In the genomic region with DNA sequence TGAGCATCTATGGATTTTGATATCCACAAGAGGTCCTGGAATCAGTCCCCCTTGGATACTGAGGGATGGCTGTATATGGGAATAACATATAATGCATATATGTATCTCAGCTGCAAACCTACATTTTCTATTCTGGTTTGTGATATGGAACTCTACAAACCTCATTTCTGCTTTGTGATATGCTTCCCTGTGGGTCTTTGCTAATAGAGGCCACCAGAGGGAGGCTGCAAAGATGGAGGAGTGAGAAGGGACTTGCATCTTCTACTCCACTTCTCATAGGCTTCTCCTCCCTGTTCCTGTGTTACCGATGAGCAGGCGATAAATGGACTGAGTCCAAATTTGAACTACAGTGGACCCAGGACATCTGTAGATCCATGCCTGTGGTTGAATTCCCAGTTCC, we compare ENCODE assay signal across 24 cellular contexts. TPM values are rescaled to one million over a fixed set of nuclear protein-coding genes. Genes with fewer than 3 reads are reported as not detected.
DNase-seq lines count a peak whose midpoint lies in the region; ATAC-seq and TF ChIP-seq lines count a peak whose summit lies in the region.
"Had no signal": no experiment of that assay in that cellular context is flagged by ENCODE, and none has a peak within 500 bp of the region (broad histone marks: within the 10 kb centered on the region; RNA-seq: fewer than 3 reads in every experiment).

No MANE protein-coding gene starts in this region.

- ATAC-seq in GM19455 (IDR thresholded peaks at IDR 0.05; ENCODE audit: unreplicated experiment): no peak
- no peak for ATAC-seq in HG03520 (IDR thresholded peaks at IDR 0.05; ENCODE audit: unreplicated experiment)
- ATAC-seq: CD8-positive, alpha-beta T cell; GM23338; left colon had no signal

- POLR2A ChIA-PET in AG04449 (lab: Yijun Ruan, JAX): no interaction called here
- POLR2A ChIA-PET in MCF 10A (lab: Yijun Ruan, JAX): no interaction called here

- no peaks in the 10 kb centered on the region for H3K27me3 Mint-ChIP-seq in MCF 10A (ENCODE audit: insufficient read depth, unreplicated experiment)
- H3K27me3 Mint-ChIP-seq: activated naive CD8-positive, alpha-beta T cell; brain; dendritic cell treated with granulocyte-macrophage colony-stimulating factor and Interleukin-4, amounts not matched to agents 40 ng/mL and 50 ng/mL, for 4 days had no signal

- TF ChIP-seq CTCF in AG04449 (IDR thresholded peaks at IDR 0.05; ENCODE audit: insufficient read depth, low read length, missing control alignments) (peak; percentile 16), WI38 (IDR thresholded peaks at IDR 0.05; ENCODE audit: low read depth, low read length) (peak; percentile 26; the same call in 1 of the 2 replicates), fibroblast of pulmonary artery (IDR thresholded peaks at IDR 0.05; ENCODE audit: low read length, missing control alignments) (peak; percentile 21), transverse colon (IDR thresholded peaks at IDR 0.05) (no peak), MCF 10A (IDR thresholded peaks at IDR 0.05; ENCODE audit: unreplicated experiment) (no peak)

- no peak overlapping the region for H2AFZ ChIP-seq in GM23248
- H2AFZ ChIP-seq: GM23338, PC-9 had no signal

- no peak for TF ChIP-seq POLR2A in transverse colon (IDR thresholded peaks at IDR 0.05)

- peaks cover 5% of the 10 kb centered on the region for H3K36me3 Mint-ChIP-seq in MCF 10A (ENCODE audit: insufficient read depth, unreplicated experiment)
- H3K36me3 Mint-ChIP-seq: brain; CD8-positive, alpha-beta T cell; mesothelial cell of epicardium had no signal

- H3K4me3 ChIP-seq in AG04449 (ENCODE audit: low read depth, low read length) (no peak overlapping the region), GM23248 (no peak overlapping the region), WI38 (ENCODE audit: low read depth, low read length) (no peak overlapping the region), fibroblast of pulmonary artery (replicated peaks; ENCODE audit: low read depth, low read length) (no peak overlapping the region), transverse colon (no peak overlapping the region)
- H3K4me3 ChIP-seq: GM23338, PC-9, skin epidermis, stomach had no signal

- CTCF ChIA-PET in AG04449 (lab: Yijun Ruan, JAX) (interaction anchor here (1.6 kb wide), 1 partner anchor 20 kb away, joined by 5 read pairs; no protein-coding TSS in a partner anchor), MCF 10A (lab: Yijun Ruan, JAX) (interaction anchor here (1.2 kb wide), 1 partner anchor 1185 kb away, joined by 3 read pairs; no protein-coding TSS in a partner anchor)

- intact Hi-C loops in transverse colon (cut with DNase I; ENCODE audit: low total_unique reads): no loop called here
- intact Hi-C loops in MCF 10A (cut with micrococcal nuclease): no loop called here

- no peak for TF ChIP-seq EP300 in transverse colon (IDR thresholded peaks at IDR 0.05; ENCODE audit: low read depth)

- H3K4me2 ChIP-seq in GM23248 (ENCODE audit: unreplicated experiment): no peak overlapping the region
- H3K4me2 ChIP-seq: GM23338, PC-9 had no signal

- H3K9me3 ChIP-seq in GM23248 (ENCODE audit: low read depth) (no peaks in the 10 kb centered on the region), transverse colon (no peaks in the 10 kb centered on the region)
- H3K9me3 ChIP-seq: stomach had no signal

- H3K4me3 Mint-ChIP-seq in MCF 10A (ENCODE audit: unreplicated experiment): no peak overlapping the region
- H3K4me3 Mint-ChIP-seq: activated naive CD8-positive, alpha-beta T cell; brain; CD8-positive, alpha-beta T cell; dendritic cell treated with granulocyte-macrophage colony-stimulating factor and Interleukin-4, amounts not matched to agents 40 ng/mL and 50 ng/mL, for 4 days; GM23338; mesothelial cell of epicardium; nephron had no signal

- WGBS in GM23248 (ENCODE audit: low coverage in 1 of 2, low lambda C conversion rate in 2 of 2, missing lambda C conversion rate in 2 of 2), 2 experiments: 73 to 84% methylated on average over 2 of the region's 2 CpGs
- 97% methylated on average over 2 of the region's 2 CpGs; no CpG with 5 or more reads in 1 of the 2 donors for WGBS in transverse colon (ENCODE audit: low coverage in 1 of 2), 2 donors

- in situ Hi-C loops in GM23248 (cut with MboI) (no loop called here), transverse colon (cut with MboI; ENCODE audit: low pct_ligation_motif_present in 1 of 4, low pct_unique_long_range_greater_than_20kb in 1 of 4, low sequenced_read_pairs in 3 of 4) (no loop called here)

- H3F3A ChIP-seq in GM23248 (ENCODE audit: insufficient read depth): no peaks in the 10 kb centered on the region

- H3K36me3 ChIP-seq in GM23248 (ENCODE audit: low read depth): no peaks in the 10 kb centered on the region
- H3K36me3 ChIP-seq in transverse colon: no peaks in the 10 kb centered on the region
- H3K36me3 ChIP-seq: stomach had no signal

- no peaks in the 10 kb centered on the region for H4K20me1 ChIP-seq in GM23248 (ENCODE audit: insufficient read depth)

- H3K79me2 ChIP-seq in GM23248 (ENCODE audit: insufficient read depth): no peaks in the 10 kb centered on the region

- no peaks in the 10 kb centered on the region for H3K4me1 Mint-ChIP-seq in MCF 10A (ENCODE audit: insufficient read depth, unreplicated experiment)
- H3K4me1 Mint-ChIP-seq: brain, GM23338, mesothelial cell of epicardium, nephron had no signal

- no peak for DNase-seq in AG04449 (ENCODE audit: low read depth, low spot score)
- peak; percentile 9 for DNase-seq in GM23248
- no peak for DNase-seq in fibroblast of pulmonary artery (ENCODE audit: low read depth)
- DNase-seq in transverse colon: no peak
- no peak for DNase-seq in MCF 10A (ENCODE audit: unreplicated experiment)
- DNase-seq: activated CD4-positive, alpha-beta T cell treated with anti-CD3 and anti-CD28 coated beads for 1 hour; CD8-positive, alpha-beta T cell; DMS53; left colon; NCI-H748 treated with DMSO at 0.1 percent for 48 hours; PC-9; posterior cingulate gyrus; stimulated activated CD4-positive, alpha-beta T cell treated with anti-CD3 and anti-CD28 coated beads, Interleukin-2, amount 100 ng/mL, for 48 hours; stomach had no signal

- no peaks in the 10 kb centered on the region for H3K27me3 ChIP-seq in GM23248 (replicated peaks; ENCODE audit: insufficient read depth)
- no peaks in the 10 kb centered on the region for H3K27me3 ChIP-seq in transverse colon
- H3K27me3 ChIP-seq: stomach had no signal

- no peak overlapping the region for H3K27ac Mint-ChIP-seq in MCF 10A (ENCODE audit: low read depth, unreplicated experiment)
- H3K27ac Mint-ChIP-seq: activated naive CD8-positive, alpha-beta T cell; CD8-positive, alpha-beta T cell; dendritic cell treated with granulocyte-macrophage colony-stimulating factor and Interleukin-4, amounts not matched to agents 40 ng/mL and 50 ng/mL, for 4 days; GM23338; mesothelial cell of epicardium; nephron had no signal

- H3K27ac ChIP-seq in GM23248 (no peak overlapping the region), transverse colon (no peak overlapping the region)
- H3K27ac ChIP-seq: PC-9, skin epidermis, stomach had no signal

- no peak overlapping the region for H3K9ac ChIP-seq in GM23248

- no TSS peak for BruUV-seq in MCF 10A (replicated peaks; lab: Mats Ljungman, UMichigan)

- no peaks in the 10 kb centered on the region for H3K9me3 Mint-ChIP-seq in MCF 10A (ENCODE audit: unreplicated experiment)
- H3K9me3 Mint-ChIP-seq: brain; CD8-positive, alpha-beta T cell; dendritic cell treated with granulocyte-macrophage colony-stimulating factor and Interleukin-4, amounts not matched to agents 40 ng/mL and 50 ng/mL, for 4 days; GM23338; mesothelial cell of epicardium; nephron had no signal

- H3K4me1 ChIP-seq in GM23248 (ENCODE audit: insufficient read depth) (no peaks in the 10 kb centered on the region), transverse colon (no peaks in the 10 kb centered on the region)

- no peaks in the 10 kb centered on the region for H3K9me2 ChIP-seq in GM23248 (ENCODE audit: insufficient read depth)

RNA-seq across cellular contexts. Expression of gene ARID5A, which starts 37.8 kb away (rescaled TPM):
- total RNA-seq in GM23248 (2014; rRNA removed; shearing (Covaris generic)): 11.6 and 15.2 TPM in 2 replicates
- 19.5 and 20.8 TPM in 2 replicates for polyA plus RNA-seq in GM23248 (2016; fragmentation: Nextera tagmentation; extraction: Ambion mirVana)
- total RNA-seq in transverse colon (100 to 1,000 TPM in 1 of 4 donors, 10 to 100 TPM in 2, 1 to 10 TPM in 1; 9.8 to 113 (median 18.1) TPM), MCF 10A (2022) (3.0 and 3.4 TPM in 2 replicates)

Comparison
In these comparisons a context has a peak if more than half of its experiments do, and no peak if none do; other contexts are left out.
1. CTCF ChIP-seq: peak in AG04449 (single experiment), WI38 (single experiment) and fibroblast of pulmonary artery (single experiment); none in transverse colon (0 of 5) and MCF 10A (single experiment).